ENCODE assay signal across 16 cellular contexts in the genomic region with DNA sequence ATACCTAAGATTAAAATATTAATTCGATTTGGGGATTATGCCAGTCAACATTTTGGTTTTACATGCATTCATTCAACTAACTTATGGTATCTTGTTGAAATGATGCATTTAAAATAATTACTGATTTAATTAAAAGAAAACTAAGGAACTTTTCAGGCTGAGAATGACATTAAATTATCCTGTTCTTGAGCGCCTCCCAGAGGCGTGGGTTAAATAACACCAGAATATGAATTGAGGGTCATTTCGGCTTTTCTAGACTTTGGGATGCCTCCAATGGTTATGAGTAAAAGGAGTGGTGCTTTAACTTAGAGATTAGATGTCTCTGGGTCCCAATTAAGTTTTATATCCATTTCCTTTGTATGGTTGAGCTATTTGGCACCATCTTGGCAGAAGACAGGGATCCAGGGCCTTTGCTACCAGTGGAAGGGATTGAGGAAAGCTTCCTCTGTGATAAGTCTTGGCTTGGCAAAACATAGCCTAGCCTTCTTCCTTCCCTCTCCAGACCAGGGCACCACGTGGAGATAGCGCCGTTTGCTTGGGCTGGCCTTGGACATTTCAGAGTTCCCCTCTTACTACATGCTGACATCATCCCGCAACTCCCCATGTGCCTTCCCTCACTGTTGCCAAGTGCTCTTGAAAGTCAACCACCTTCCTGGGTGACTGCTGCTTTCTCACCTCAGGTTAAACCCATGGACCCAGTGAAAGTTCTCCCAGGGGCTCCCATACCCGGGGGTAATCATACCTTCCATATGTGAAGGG. TPM values are rescaled to one million over a fixed set of nuclear protein-coding genes. Genes with fewer than 3 reads are reported as not detected.
DNase-seq lines count a peak whose midpoint lies in the region; ATAC-seq and TF ChIP-seq lines count a peak whose summit lies in the region.
"Had no signal": no experiment of that assay in that cellular context is flagged by ENCODE, and none has a peak within 500 bp of the region (broad histone marks: within the 10 kb centered on the region; RNA-seq: fewer than 3 reads in every experiment).

No MANE protein-coding gene starts in this region.

- no peaks in the 10 kb centered on the region for H3F3A ChIP-seq in SU-DHL-6 (ENCODE audit: insufficient read depth)
- H3F3A ChIP-seq in neural cell (ENCODE audit: insufficient read depth, low read length, poor library complexity, severe bottlenecking) = peaks cover 2% of the 10 kb centered on the region

- H3K27ac ChIP-seq in DND-41 (ENCODE audit: low read length) (no peak overlapping the region), HL-60 (replicated peaks) (no peak overlapping the region), SU-DHL-6 (ENCODE audit: low read depth, low read length) (no peak overlapping the region), neural cell (ENCODE audit: low read length) (no peak overlapping the region)
- H3K27ac ChIP-seq: colonic mucosa, heart left ventricle had no signal

- H3K9ac ChIP-seq in DND-41 (ENCODE audit: low read depth, low read length) (no peak overlapping the region), SU-DHL-6 (ENCODE audit: low read length) (no peak overlapping the region), neural cell (ENCODE audit: low read length) (no peak overlapping the region)

- DNase-seq in DND-41 (no peak), HL-60 (ENCODE audit: low read depth in 1 of 2, low spot score in 1 of 2) (no peak), NCI-H82 (lab: John Stamatoyannopoulos, UW) (no peak), NCI-H2029 treated with DMSO at 0.1 percent for 48 hours (lab: John Stamatoyannopoulos, UW) (no peak)
- DNase-seq: activated CD4-positive, alpha-beta T cell treated with anti-CD3 and anti-CD28 coated beads, Interleukin-2, amount 10 ng/mL, durations not matched to agents 24 days and 14 days; activated gamma-delta T cell treated with Interleukin-2 at 50 U/mL for 16 hours; colonic mucosa; heart left ventricle; left ventricle myocardium superior; occipital lobe; SHP77 had no signal

- H3K4me1 ChIP-seq in DND-41 (ENCODE audit: insufficient read depth, low read length) = no peaks in the 10 kb centered on the region
- H3K4me1 ChIP-seq: colonic mucosa, heart left ventricle had no signal

- TF ChIP-seq CTCF in DND-41 (IDR thresholded peaks at IDR 0.05; ENCODE audit: borderline replicate concordance, extremely low read depth, low read length, poor library complexity, severe bottlenecking) = peak; percentile 55
- peak; percentile 0 for TF ChIP-seq CTCF in HL-60 (IDR thresholded peaks at IDR 0.05; ENCODE audit: insufficient read depth, low read length)
- TF ChIP-seq CTCF in SU-DHL-6 (IDR thresholded peaks at IDR 0.05; ENCODE audit: insufficient read depth, low read length, poor library complexity, severe bottlenecking) = peak; percentile 39
- TF ChIP-seq CTCF in neural cell (IDR thresholded peaks at IDR 0.05; ENCODE audit: poor library complexity, severe bottlenecking) = peak; percentile 12

- no peaks in the 10 kb centered on the region for H3K9me2 ChIP-seq in SU-DHL-6 (replicated peaks; ENCODE audit: insufficient read depth, low read length)
- no peaks in the 10 kb centered on the region for H3K9me2 ChIP-seq in neural cell (ENCODE audit: insufficient read depth, low read length)

- H3K27me3 ChIP-seq in DND-41 (ENCODE audit: insufficient read depth, low read length, poor library complexity) = no peaks in the 10 kb centered on the region
- no peaks in the 10 kb centered on the region for H3K27me3 ChIP-seq in HL-60 (ENCODE audit: insufficient read depth, poor library complexity, severe bottlenecking)
- no peaks in the 10 kb centered on the region for H3K27me3 ChIP-seq in SU-DHL-6 (ENCODE audit: low read length)
- no peaks in the 10 kb centered on the region for H3K27me3 ChIP-seq in neural cell (ENCODE audit: insufficient read depth, low read depth, low read length)
- H3K27me3 ChIP-seq: colonic mucosa, heart left ventricle had no signal

- H3K36me3 ChIP-seq in DND-41 (ENCODE audit: insufficient read depth, low read length) (no peaks in the 10 kb centered on the region), SU-DHL-6 (ENCODE audit: low read length) (no peaks in the 10 kb centered on the region), neural cell (ENCODE audit: insufficient read depth, low read length) (no peaks in the 10 kb centered on the region)
- H3K36me3 ChIP-seq: colonic mucosa, heart left ventricle had no signal

- H3K9me3 ChIP-seq in DND-41 (ENCODE audit: insufficient read depth, low read length, severe bottlenecking) (no peaks in the 10 kb centered on the region), SU-DHL-6 (ENCODE audit: insufficient read depth, low read length) (no peaks in the 10 kb centered on the region), neural cell (ENCODE audit: low read length) (no peaks in the 10 kb centered on the region)
- H3K9me3 ChIP-seq: colonic mucosa had no signal

- H2AFZ ChIP-seq in DND-41 (ENCODE audit: low read depth, low read length) (no peak overlapping the region), SU-DHL-6 (ENCODE audit: low read depth, low read length, severe bottlenecking) (no peak overlapping the region), neural cell (ENCODE audit: low read depth, low read length) (no peak overlapping the region)

- TF ChIP-seq RAD21 in neural cell (conservative IDR thresholded peaks at IDR 0.05) = no peak

- no peak overlapping the region for H3K4me3 ChIP-seq in DND-41 (ENCODE audit: low read depth in 1 of 2, low read length in 2 of 2)
- H3K4me3 ChIP-seq in HL-60 (replicated peaks; ENCODE audit: insufficient read depth, low read length) = no peak overlapping the region
- no peak overlapping the region for H3K4me3 ChIP-seq in SU-DHL-6 (ENCODE audit: insufficient read depth, low read length, poor library complexity, severe bottlenecking)
- H3K4me3 ChIP-seq in neural cell (ENCODE audit: low read length) = no peak overlapping the region
- H3K4me3 ChIP-seq: colonic mucosa, heart left ventricle had no signal

- no peaks in the 10 kb centered on the region for H4K20me1 ChIP-seq in DND-41 (ENCODE audit: insufficient read depth, low read length)
- no peaks in the 10 kb centered on the region for H4K20me1 ChIP-seq in SU-DHL-6 (ENCODE audit: low read depth, low read length)
- H4K20me1 ChIP-seq in neural cell (ENCODE audit: insufficient read depth) = no peaks in the 10 kb centered on the region

- no peak for TF ChIP-seq EP300 in neural cell (conservative IDR thresholded peaks at IDR 0.05; ENCODE audit: poor library complexity, severe bottlenecking)

- ATAC-seq in DND-41 (ENCODE audit: insufficient read depth, low read depth) (no peak), HG03097 (IDR thresholded peaks at IDR 0.05; ENCODE audit: low FRiP score, unreplicated experiment) (no peak), GM21367 (IDR thresholded peaks at IDR 0.05; ENCODE audit: unreplicated experiment) (no peak)
- ATAC-seq: heart left ventricle; left ventricle myocardium superior; stimulated activated effector memory CD8-positive, alpha-beta T cell treated with anti-CD3 and anti-CD28 coated beads, Interleukin-12 subunit alpha, Interleukin-12 subunit beta, amount 100 ng/mL, for 72 hours had no signal

- no peaks in the 10 kb centered on the region for H3K79me2 ChIP-seq in DND-41 (ENCODE audit: insufficient read depth, low read length)
- H3K79me2 ChIP-seq in SU-DHL-6 (ENCODE audit: insufficient read depth, low read length) = no peaks in the 10 kb centered on the region
- H3K79me2 ChIP-seq in neural cell (replicated peaks; ENCODE audit: insufficient read depth, low read length) = no peaks in the 10 kb centered on the region

- H3K4me2 ChIP-seq in DND-41 (ENCODE audit: insufficient read depth, low read length) = no peak overlapping the region
- H3K4me2 ChIP-seq in SU-DHL-6 (ENCODE audit: low read depth, low read length, poor library complexity, severe bottlenecking) = no peak overlapping the region
- no peak overlapping the region for H3K4me2 ChIP-seq in neural cell (ENCODE audit: low read length)

TF ChIP-seq in neural cell, 6 proteins besides CTCF, POLR2A, EP300 and RAD21:
- TF ChIP-seq TAF1 (IDR thresholded peaks at IDR 0.05; ENCODE audit: low read depth) (no peak), SMC3 (conservative IDR thresholded peaks at IDR 0.05; ENCODE audit: poor library complexity) (no peak), MXI1 (conservative IDR thresholded peaks at IDR 0.05; ENCODE audit: poor library complexity, severe bottlenecking) (no peak), POLR2AphosphoS5 (IDR thresholded peaks at IDR 0.05) (no peak), EZH2 (IDR thresholded peaks at IDR 0.05; ENCODE audit: borderline replicate concordance, insufficient read depth, low read length, poor library complexity, severe bottlenecking) (no peak)
- TF ChIP-seq, protein P1, sequence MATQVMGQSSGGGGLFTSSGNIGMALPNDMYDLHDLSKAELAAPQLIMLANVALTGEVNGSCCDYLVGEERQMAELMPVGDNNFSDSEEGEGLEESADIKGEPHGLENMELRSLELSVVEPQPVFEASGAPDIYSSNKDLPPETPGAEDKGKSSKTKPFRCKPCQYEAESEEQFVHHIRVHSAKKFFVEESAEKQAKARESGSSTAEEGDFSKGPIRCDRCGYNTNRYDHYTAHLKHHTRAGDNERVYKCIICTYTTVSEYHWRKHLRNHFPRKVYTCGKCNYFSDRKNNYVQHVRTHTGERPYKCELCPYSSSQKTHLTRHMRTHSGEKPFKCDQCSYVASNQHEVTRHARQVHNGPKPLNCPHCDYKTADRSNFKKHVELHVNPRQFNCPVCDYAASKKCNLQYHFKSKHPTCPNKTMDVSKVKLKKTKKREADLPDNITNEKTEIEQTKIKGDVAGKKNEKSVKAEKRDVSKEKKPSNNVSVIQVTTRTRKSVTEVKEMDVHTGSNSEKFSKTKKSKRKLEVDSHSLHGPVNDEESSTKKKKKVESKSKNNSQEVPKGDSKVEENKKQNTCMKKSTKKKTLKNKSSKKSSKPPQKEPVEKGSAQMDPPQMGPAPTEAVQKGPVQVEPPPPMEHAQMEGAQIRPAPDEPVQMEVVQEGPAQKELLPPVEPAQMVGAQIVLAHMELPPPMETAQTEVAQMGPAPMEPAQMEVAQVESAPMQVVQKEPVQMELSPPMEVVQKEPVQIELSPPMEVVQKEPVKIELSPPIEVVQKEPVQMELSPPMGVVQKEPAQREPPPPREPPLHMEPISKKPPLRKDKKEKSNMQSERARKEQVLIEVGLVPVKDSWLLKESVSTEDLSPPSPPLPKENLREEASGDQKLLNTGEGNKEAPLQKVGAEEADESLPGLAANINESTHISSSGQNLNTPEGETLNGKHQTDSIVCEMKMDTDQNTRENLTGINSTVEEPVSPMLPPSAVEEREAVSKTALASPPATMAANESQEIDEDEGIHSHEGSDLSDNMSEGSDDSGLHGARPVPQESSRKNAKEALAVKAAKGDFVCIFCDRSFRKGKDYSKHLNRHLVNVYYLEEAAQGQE (IDR thresholded peaks at IDR 0.05; ENCODE audit: borderline replicate concordance) = no peak
TF ChIP-seq in neural cell: peak in this region for 0.

RNA-seq across cellular contexts. Expression of a gene that starts 28.7 kb away (rescaled TPM):
- 958 and 975 TPM in 2 replicates for polyA plus RNA-seq in neural cell
- polyA minus RNA-seq in neural cell = 657 and 755 TPM in 2 replicates

RNA-seq across cellular contexts. Expression of a gene that starts 30.5 kb away (rescaled TPM):
- 0.64 TPM in 1 of 2 replicates, not detected in the other for polyA plus RNA-seq in neural cell
- 0.49 and 1.3 TPM in 2 replicates for polyA minus RNA-seq in neural cell

Comparison
In these comparisons a context has a peak if more than half of its experiments do, and no peak if none do; other contexts are left out.
1. CTCF ChIP-seq: peak in every context shown above with its lines; median percentile 55 in DND-41; 39 in SU-DHL-6; 12 in neural cell; 0 in HL-60.